In genomic region chr16:3035972-3036725, GRCh38 we compare ENCODE assay signal across 6 cellular contexts.
DNase-seq lines count a peak whose midpoint lies in the region; ATAC-seq and TF ChIP-seq lines count a peak whose summit lies in the region.

No MANE protein-coding gene starts in this region.

- H3F3A ChIP-seq in MM.1S (ENCODE audit: insufficient read depth, low read length): no peaks in the 10 kb centered on the region

- no peaks in the 10 kb centered on the region for H3K9me2 ChIP-seq in MM.1S (replicated peaks; ENCODE audit: insufficient read depth, low read length)

- no peaks in the 10 kb centered on the region for H3K4me1 ChIP-seq in MM.1S (ENCODE audit: low read length)

- H3K4me2 ChIP-seq in MM.1S (ENCODE audit: low read depth, low read length): peak overlapping the region; percentile 73

- H3K27ac ChIP-seq in MM.1S (ENCODE audit: low read length): no peak overlapping the region
- peak overlapping the region; percentile 22 to 84 (median 72) for H3K27ac ChIP-seq in skin epidermis

- no peaks in the 10 kb centered on the region for H4K20me1 ChIP-seq in MM.1S (ENCODE audit: insufficient read depth, low read length)

- no peaks in the 10 kb centered on the region for H3K79me2 ChIP-seq in MM.1S (ENCODE audit: low read length)

- no peaks in the 10 kb centered on the region for H3K36me3 ChIP-seq in MM.1S (replicated peaks; ENCODE audit: insufficient read depth, low read length)

- H3K27me3 ChIP-seq in MM.1S (replicated peaks; ENCODE audit: insufficient read depth, low read length): peaks cover 95% of the 10 kb centered on the region

- H3K9ac ChIP-seq in MM.1S (ENCODE audit: low read length): peak overlapping the region; percentile 10; the same call in 1 of the 2 replicates

- no peaks in the 10 kb centered on the region for H3K9me3 ChIP-seq in MM.1S (replicated peaks; ENCODE audit: insufficient read depth, low read length)

- no peak for ATAC-seq in HG03045 (IDR thresholded peaks at IDR 0.05; ENCODE audit: unreplicated experiment)
- no peak for ATAC-seq in HG02763 (IDR thresholded peaks at IDR 0.05; ENCODE audit: unreplicated experiment)

- H3K4me3 ChIP-seq in MM.1S (ENCODE audit: low read length) (peak overlapping the region; percentile 45), epithelial cell of esophagus (ENCODE audit: low read length) (peak overlapping the region; percentile 61), skin epidermis (peak overlapping the region; percentile 20 to 43 (median 29))

- TF ChIP-seq CTCF in MM.1S (IDR thresholded peaks at IDR 0.05; ENCODE audit: low read length) (no peak), epithelial cell of esophagus (IDR thresholded peaks at IDR 0.05; ENCODE audit: insufficient read depth, low read depth, low read length, missing control alignments) (no peak)

- H2AFZ ChIP-seq in MM.1S (ENCODE audit: low read length): peak overlapping the region; percentile 53

- DNase-seq in MM.1S (no peak), epithelial cell of esophagus (ENCODE audit: low read depth) (no peak), pons (ENCODE audit: low spot score) (no peak)
